ENCODE assay signal across 8 cellular contexts in genomic region chr16:79599256-79599836, GRCh38. TPM values are rescaled to one million over a fixed set of nuclear protein-coding genes. Genes with fewer than 3 reads are reported as not detected.
DNase-seq lines count a peak whose midpoint lies in the region; ATAC-seq, FAIRE-seq and TF ChIP-seq lines count a peak whose summit lies in the region.

No MANE protein-coding gene starts in this region.

- H3K36me3 Mint-ChIP-seq in activated T-cell treated with anti-CD3 and anti-CD28 coated beads, Interleukin-2, amount 50 U/mL, for 24 hours (ENCODE audit: low read depth): peaks cover 48% of the 10 kb centered on the region

- peak overlapping the region; percentile 93 for H3K27ac Mint-ChIP-seq in activated T-cell treated with anti-CD3 and anti-CD28 coated beads, Interleukin-2, amount 50 U/mL, for 24 hours

- FAIRE-seq in GM12892 (lab: Jason Lieb, UNC): no peak

- H3K4me3 Mint-ChIP-seq in activated T-cell treated with anti-CD3 and anti-CD28 coated beads, Interleukin-2, amount 50 U/mL, for 24 hours: peak overlapping the region; percentile 89

- no peaks in the 10 kb centered on the region for H3K9me3 ChIP-seq in neutrophil

- H3K4me1 Mint-ChIP-seq in activated T-cell treated with anti-CD3 and anti-CD28 coated beads, Interleukin-2, amount 50 U/mL, for 24 hours (ENCODE audit: low read depth): peaks cover 51% of the 10 kb centered on the region

- TF ChIP-seq POLR2A in GM12892 (IDR thresholded peaks at IDR 0.05; ENCODE audit: low read depth, low read length): no peak

- peaks cover 7% of the 10 kb centered on the region for H3K27me3 ChIP-seq in foreskin keratinocyte
- peaks cover 98% of the 10 kb centered on the region for H3K27me3 ChIP-seq in neutrophil

- peak overlapping the region; percentile 27 to 48 for H3K4me3 ChIP-seq in neutrophil (ENCODE audit: low read depth in 1 of 2, low read length in 1 of 2)

- H3K9me3 Mint-ChIP-seq in activated T-cell treated with anti-CD3 and anti-CD28 coated beads, Interleukin-2, amount 50 U/mL, for 24 hours: no peaks in the 10 kb centered on the region

- no peaks in the 10 kb centered on the region for H3K36me3 ChIP-seq in neutrophil

- TF ChIP-seq CTCF in foreskin keratinocyte (conservative IDR thresholded peaks at IDR 0.05): no peak
- no peak for TF ChIP-seq CTCF in neutrophil (IDR thresholded peaks at IDR 0.05)

- H3K27ac ChIP-seq in foreskin keratinocyte (no peak overlapping the region), neutrophil (no peak overlapping the region)

- DNase-seq in HuH-7.5 (ENCODE audit: low spot score) (peak; percentile 77), foreskin keratinocyte (peak in 1 of 2 donors; percentile 36), GM12892 (ENCODE audit: insufficient read length) (no peak), putamen (ENCODE audit: low spot score) (no peak)
- peak; percentile 71 for DNase-seq in activated T-cell treated with anti-CD3 and anti-CD28 coated beads, Interleukin-2, amount 50 U/mL, for 24 hours

- H3K4me1 ChIP-seq in foreskin keratinocyte (peaks cover 5% of the 10 kb centered on the region), neutrophil (ENCODE audit: control insufficient read depth in 1 of 2, insufficient read depth in 1 of 2, low read depth in 1 of 2, low read length in 1 of 2) (peaks cover 22 to 27% of the 10 kb centered on the region in 2 experiments)

- ATAC-seq in foreskin keratinocyte (peak; percentile 0), HG03045 (IDR thresholded peaks at IDR 0.05; ENCODE audit: unreplicated experiment) (no peak), esophagus mucosa (no peak)

- peaks cover 38% of the 10 kb centered on the region for H3K27me3 Mint-ChIP-seq in activated T-cell treated with anti-CD3 and anti-CD28 coated beads, Interleukin-2, amount 50 U/mL, for 24 hours

RNA-seq across cellular contexts. Expression of gene MAF, which starts 1.2 kb away (rescaled TPM):
- total RNA-seq in foreskin keratinocyte (0.81 and 2.9 TPM in 2 replicates), esophagus mucosa (27.2 TPM)
- 0.38 and 1.1 TPM in 2 replicates for polyA plus RNA-seq in foreskin keratinocyte
- polyA plus RNA-seq in GM12892 (2012; ENCODE audit: missing spikeins): not detected

Comparison
In these comparisons a context has a peak if more than half of its experiments do, and no peak if none do; other contexts are left out.
1. DNase-seq: peak in HuH-7.5 (single experiment) and activated T-cell treated with anti-CD3 and anti-CD28 coated beads, Interleukin-2, amount 50 U/mL, for 24 hours (single experiment); none in GM12892 (single experiment) and putamen (single experiment).